In genomic region chr1:231016966-231017365, GRCh38 we compare ENCODE assay signal across 23 cellular contexts.
"Had no signal": no experiment of that assay in that cellular context is flagged by ENCODE, and none has a peak within 500 bp of the region (broad histone marks: within the 10 kb centered on the region; RNA-seq: fewer than 3 reads in every experiment).

No MANE protein-coding gene starts in this region.

- H3K4me3 Mint-ChIP-seq: activated naive CD4-positive, alpha-beta T cell treated with anti-CD3 and anti-CD28 coated beads for 36 hours; activated naive CD8-positive, alpha-beta T cell treated with anti-CD3 and anti-CD28 coated beads, Interleukin-2, amount 10 ng/mL, durations not matched to agents 7 days and 5 days; dendritic cell treated with granulocyte-macrophage colony-stimulating factor and Interleukin-4, amounts not matched to agents 40 ng/mL and 50 ng/mL, for 4 days; nephron progenitor cell; stimulated activated naive B cell treated with anti-CD40 and anti-IgM and Interleukin-4, amounts not matched to agents 10 μg/mL and 1 μg/mL and 100 μg/mL, for 72 hours had no signal

- H3K36me3 ChIP-seq: ascending aorta, brain microvascular endothelial cell, neutrophil, right lobe of liver had no signal

- H3K9me3 ChIP-seq: ascending aorta, left ventricle myocardium inferior, neutrophil, right lobe of liver, stomach, tibial artery, upper lobe of right lung had no signal

- H3K4me1 ChIP-seq: ascending aorta, right lobe of liver, tibial artery had no signal

- H3K27ac Mint-ChIP-seq: activated naive CD4-positive, alpha-beta T cell treated with anti-CD3 and anti-CD28 coated beads for 36 hours; activated naive CD8-positive, alpha-beta T cell treated with anti-CD3 and anti-CD28 coated beads, Interleukin-2, amount 10 ng/mL, durations not matched to agents 7 days and 5 days; dendritic cell treated with granulocyte-macrophage colony-stimulating factor and Interleukin-4, amounts not matched to agents 40 ng/mL and 50 ng/mL, for 4 days; nephron progenitor cell; progenitor cell of endocrine pancreas; stimulated activated naive B cell treated with anti-CD40 and anti-IgM and Interleukin-4, amounts not matched to agents 10 μg/mL and 1 μg/mL and 100 μg/mL, for 72 hours had no signal

- ATAC-seq: right lobe of liver; stimulated activated naive B cell treated with anti-CD40 and anti-IgM and Interleukin-4, amounts not matched to agents 10 μg/mL and 1 μg/mL and 100 μg/mL, for 72 hours; upper lobe of right lung had no signal

- DNase-seq: activated CD4-positive, alpha-beta T cell treated with anti-CD3 and anti-CD28 coated beads for 4 hours; activated CD4-positive, alpha-beta T cell treated with anti-CD3 and anti-CD28 coated beads, Interleukin-2, amount 50 U/mL, for 4 hours; activated effector memory CD4-positive, alpha-beta T cell treated with Interleukin-2 at 50 U/mL for 16 hours; activated naive CD4-positive, alpha-beta T cell treated with anti-CD3 and anti-CD28 coated beads for 36 hours; activated naive CD8-positive, alpha-beta T cell treated with anti-CD3 and anti-CD28 coated beads, Interleukin-2, amount 10 ng/mL, durations not matched to agents 7 days and 5 days; brain microvascular endothelial cell; central memory CD4-positive, alpha-beta T cell; left ventricle myocardium inferior; nephron progenitor cell; right lobe of liver; stimulated activated CD4-positive, alpha-beta T cell treated with anti-CD3 and anti-CD28 coated beads, Interleukin-15, amount 100 ng/mL, for 24 hours; stimulated activated CD4-positive, alpha-beta T cell treated with anti-CD3 and anti-CD28 coated beads, Interleukin-2, amount 100 ng/mL, for 24 hours; stimulated activated naive B cell treated with anti-CD40 and anti-IgM and Interleukin-4, amounts not matched to agents 10 μg/mL and 1 μg/mL and 100 μg/mL, for 72 hours; stomach; T-helper 9 cell; tibial artery; upper lobe of right lung had no signal

- H3K9me3 Mint-ChIP-seq: activated naive CD4-positive, alpha-beta T cell treated with anti-CD3 and anti-CD28 coated beads for 36 hours; activated naive CD8-positive, alpha-beta T cell treated with anti-CD3 and anti-CD28 coated beads, Interleukin-2, amount 10 ng/mL, durations not matched to agents 7 days and 5 days; dendritic cell treated with granulocyte-macrophage colony-stimulating factor and Interleukin-4, amounts not matched to agents 40 ng/mL and 50 ng/mL, for 4 days; nephron progenitor cell; stimulated activated naive B cell treated with anti-CD40 and anti-IgM and Interleukin-4, amounts not matched to agents 10 μg/mL and 1 μg/mL and 100 μg/mL, for 72 hours had no signal

- H3K27me3 ChIP-seq: ascending aorta, brain microvascular endothelial cell, right lobe of liver, stomach, tibial artery, upper lobe of right lung had no signal

- H3K4me3 ChIP-seq: ascending aorta, left ventricle myocardium inferior, lung, right lobe of liver, stomach, tibial artery, upper lobe of right lung had no signal

- H3K27me3 Mint-ChIP-seq: activated naive CD8-positive, alpha-beta T cell treated with anti-CD3 and anti-CD28 coated beads, Interleukin-2, amount 10 ng/mL, durations not matched to agents 7 days and 5 days; dendritic cell treated with granulocyte-macrophage colony-stimulating factor and Interleukin-4, amounts not matched to agents 40 ng/mL and 50 ng/mL, for 4 days; progenitor cell of endocrine pancreas; stimulated activated naive B cell treated with anti-CD40 and anti-IgM and Interleukin-4, amounts not matched to agents 10 μg/mL and 1 μg/mL and 100 μg/mL, for 72 hours had no signal

- H3K27ac ChIP-seq: ascending aorta, brain microvascular endothelial cell, left ventricle myocardium inferior, neutrophil, right lobe of liver, stomach, tibial artery, upper lobe of right lung, VCaP had no signal
